In genomic region chr19:55098716-55099556, GRCh38 we compare ENCODE assay signal across 1 cellular context.
TF ChIP-seq lines count a peak whose summit lies in the region.

No MANE protein-coding gene starts in this region.

TF ChIP-seq in HepG2, 621 proteins besides CTCF, POLR2A, EP300 and RAD21:
- TF ChIP-seq TRIM22 (IDR thresholded peaks at IDR 0.05) (no peak), RBFOX2 (IDR thresholded peaks at IDR 0.05; ENCODE audit: low read depth, low read length) (0 out of 2 replicates have a peak, but pooled peaks have one; percentile 21), ZNF777 (CRISPR knock-in tag; IDR thresholded peaks at IDR 0.05) (no peak), GABPB1 (CRISPR knock-in tag; IDR thresholded peaks at IDR 0.05) (0 out of 2 replicates have a peak, but pooled peaks have one; percentile 7), BRD4 (CRISPR knock-in tag; IDR thresholded peaks at IDR 0.05) (no peak), TFAP4 (IDR thresholded peaks at IDR 0.05; ENCODE audit: borderline replicate concordance, low read depth) (no peak), AGO2 (optimal IDR thresholded peaks at IDR 0.05; ENCODE audit: low read depth, low read length) (peak; percentile 27), ZNF775 (CRISPR knock-in tag; IDR thresholded peaks at IDR 0.05; ENCODE audit: borderline replicate concordance) (no peak), ZBTB33 (CRISPR knock-in tag; IDR thresholded peaks at IDR 0.05) (peak; percentile 94), SNAI1 (CRISPR knock-in tag; IDR thresholded peaks at IDR 0.05; ENCODE audit: borderline replicate concordance) (no peak), NFE2 (CRISPR knock-in tag; IDR thresholded peaks at IDR 0.05) (no peak), BORCS8-MEF2B (CRISPR knock-in tag; IDR thresholded peaks at IDR 0.05) (no peak), ZNF280D (CRISPR knock-in tag; IDR thresholded peaks at IDR 0.05) (no peak), U2AF1 (optimal IDR thresholded peaks at IDR 0.05; ENCODE audit: low read depth, low read length) (no peak), SP4 (CRISPR knock-in tag; IDR thresholded peaks at IDR 0.05) (no peak), ZNF383 (CRISPR knock-in tag; IDR thresholded peaks at IDR 0.05; ENCODE audit: borderline replicate concordance) (no peak), ZNF615 (CRISPR knock-in tag; IDR thresholded peaks at IDR 0.05; ENCODE audit: borderline replicate concordance) (no peak)
- TF ChIP-seq, protein P1, sequence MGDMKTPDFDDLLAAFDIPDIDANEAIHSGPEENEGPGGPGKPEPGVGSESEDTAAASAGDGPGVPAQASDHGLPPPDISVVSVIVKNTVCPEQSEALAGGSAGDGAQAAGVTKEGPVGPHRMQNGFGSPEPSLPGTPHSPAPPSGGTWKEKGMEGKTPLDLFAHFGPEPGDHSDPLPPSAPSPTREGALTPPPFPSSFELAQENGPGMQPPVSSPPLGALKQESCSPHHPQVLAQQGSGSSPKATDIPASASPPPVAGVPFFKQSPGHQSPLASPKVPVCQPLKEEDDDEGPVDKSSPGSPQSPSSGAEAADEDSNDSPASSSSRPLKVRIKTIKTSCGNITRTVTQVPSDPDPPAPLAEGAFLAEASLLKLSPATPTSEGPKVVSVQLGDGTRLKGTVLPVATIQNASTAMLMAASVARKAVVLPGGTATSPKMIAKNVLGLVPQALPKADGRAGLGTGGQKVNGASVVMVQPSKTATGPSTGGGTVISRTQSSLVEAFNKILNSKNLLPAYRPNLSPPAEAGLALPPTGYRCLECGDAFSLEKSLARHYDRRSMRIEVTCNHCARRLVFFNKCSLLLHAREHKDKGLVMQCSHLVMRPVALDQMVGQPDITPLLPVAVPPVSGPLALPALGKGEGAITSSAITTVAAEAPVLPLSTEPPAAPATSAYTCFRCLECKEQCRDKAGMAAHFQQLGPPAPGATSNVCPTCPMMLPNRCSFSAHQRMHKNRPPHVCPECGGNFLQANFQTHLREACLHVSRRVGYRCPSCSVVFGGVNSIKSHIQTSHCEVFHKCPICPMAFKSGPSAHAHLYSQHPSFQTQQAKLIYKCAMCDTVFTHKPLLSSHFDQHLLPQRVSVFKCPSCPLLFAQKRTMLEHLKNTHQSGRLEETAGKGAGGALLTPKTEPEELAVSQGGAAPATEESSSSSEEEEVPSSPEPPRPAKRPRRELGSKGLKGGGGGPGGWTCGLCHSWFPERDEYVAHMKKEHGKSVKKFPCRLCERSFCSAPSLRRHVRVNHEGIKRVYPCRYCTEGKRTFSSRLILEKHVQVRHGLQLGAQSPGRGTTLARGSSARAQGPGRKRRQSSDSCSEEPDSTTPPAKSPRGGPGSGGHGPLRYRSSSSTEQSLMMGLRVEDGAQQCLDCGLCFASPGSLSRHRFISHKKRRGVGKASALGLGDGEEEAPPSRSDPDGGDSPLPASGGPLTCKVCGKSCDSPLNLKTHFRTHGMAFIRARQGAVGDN (CRISPR knock-in tag; IDR thresholded peaks at IDR 0.05), result 0 out of 2 replicates have a peak, but pooled peaks have one; percentile 7
- TF ChIP-seq, protein P2, sequence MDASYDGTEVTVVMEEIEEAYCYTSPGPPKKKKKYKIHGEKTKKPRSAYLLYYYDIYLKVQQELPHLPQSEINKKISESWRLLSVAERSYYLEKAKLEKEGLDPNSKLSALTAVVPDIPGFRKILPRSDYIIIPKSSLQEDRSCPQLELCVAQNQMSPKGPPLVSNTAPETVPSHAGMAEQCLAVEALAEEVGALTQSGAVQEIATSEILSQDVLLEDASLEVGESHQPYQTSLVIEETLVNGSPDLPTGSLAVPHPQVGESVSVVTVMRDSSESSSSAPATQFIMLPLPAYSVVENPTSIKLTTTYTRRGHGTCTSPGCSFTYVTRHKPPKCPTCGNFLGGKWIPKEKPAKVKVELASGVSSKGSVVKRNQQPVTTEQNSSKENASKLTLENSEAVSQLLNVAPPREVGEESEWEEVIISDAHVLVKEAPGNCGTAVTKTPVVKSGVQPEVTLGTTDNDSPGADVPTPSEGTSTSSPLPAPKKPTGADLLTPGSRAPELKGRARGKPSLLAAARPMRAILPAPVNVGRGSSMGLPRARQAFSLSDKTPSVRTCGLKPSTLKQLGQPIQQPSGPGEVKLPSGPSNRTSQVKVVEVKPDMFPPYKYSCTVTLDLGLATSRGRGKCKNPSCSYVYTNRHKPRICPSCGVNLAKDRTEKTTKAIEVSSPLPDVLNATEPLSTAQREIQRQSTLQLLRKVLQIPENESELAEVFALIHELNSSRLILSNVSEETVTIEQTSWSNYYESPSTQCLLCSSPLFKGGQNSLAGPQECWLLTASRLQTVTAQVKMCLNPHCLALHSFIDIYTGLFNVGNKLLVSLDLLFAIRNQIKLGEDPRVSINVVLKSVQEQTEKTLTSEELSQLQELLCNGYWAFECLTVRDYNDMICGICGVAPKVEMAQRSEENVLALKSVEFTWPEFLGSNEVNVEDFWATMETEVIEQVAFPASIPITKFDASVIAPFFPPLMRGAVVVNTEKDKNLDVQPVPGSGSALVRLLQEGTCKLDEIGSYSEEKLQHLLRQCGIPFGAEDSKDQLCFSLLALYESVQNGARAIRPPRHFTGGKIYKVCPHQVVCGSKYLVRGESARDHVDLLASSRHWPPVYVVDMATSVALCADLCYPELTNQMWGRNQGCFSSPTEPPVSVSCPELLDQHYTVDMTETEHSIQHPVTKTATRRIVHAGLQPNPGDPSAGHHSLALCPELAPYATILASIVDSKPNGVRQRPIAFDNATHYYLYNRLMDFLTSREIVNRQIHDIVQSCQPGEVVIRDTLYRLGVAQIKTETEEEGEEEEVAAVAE (CRISPR knock-in tag; IDR thresholded peaks at IDR 0.05; ENCODE audit: borderline replicate concordance), result no peak
